ENCODE assay signal across 7 cellular contexts in the genomic region with DNA sequence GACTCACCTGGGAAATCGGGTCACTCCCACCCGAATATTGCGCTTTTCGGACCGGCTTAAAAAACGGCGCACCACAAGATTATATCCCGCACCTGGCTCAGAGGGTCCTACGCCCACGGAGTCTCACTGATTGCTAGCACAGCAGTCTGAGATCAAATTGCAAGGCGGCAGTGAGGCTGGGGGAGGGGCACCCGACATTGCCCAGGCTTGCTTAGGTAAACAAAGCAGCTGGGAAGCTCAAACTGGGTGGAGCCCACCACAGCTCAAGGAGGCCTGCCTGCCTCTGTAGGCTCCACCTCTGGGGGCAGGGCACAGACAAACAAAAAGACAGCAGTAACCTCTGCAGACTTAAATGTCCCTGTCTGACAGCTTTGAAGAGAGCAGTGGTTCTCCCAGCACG. TPM values are rescaled to one million over a fixed set of nuclear protein-coding genes. Genes with fewer than 3 reads are reported as not detected.
"Had no signal": no experiment of that assay in that cellular context is flagged by ENCODE, and none has a peak within 500 bp of the region (broad histone marks: within the 10 kb centered on the region; RNA-seq: fewer than 3 reads in every experiment).

No MANE protein-coding gene starts in this region.

RNA-seq across cellular contexts. Expression of gene ROPN1B, which starts 32.1 kb away (rescaled TPM):
- total RNA-seq: mammary epithelial cell, natural killer cell, osteocyte, posterior vena cava, spleen, subcutaneous adipose tissue, vagina had no signal
- polyA plus RNA-seq: spleen had no signal
